19 cellular contexts compared by ENCODE assay signal in the genomic region with DNA sequence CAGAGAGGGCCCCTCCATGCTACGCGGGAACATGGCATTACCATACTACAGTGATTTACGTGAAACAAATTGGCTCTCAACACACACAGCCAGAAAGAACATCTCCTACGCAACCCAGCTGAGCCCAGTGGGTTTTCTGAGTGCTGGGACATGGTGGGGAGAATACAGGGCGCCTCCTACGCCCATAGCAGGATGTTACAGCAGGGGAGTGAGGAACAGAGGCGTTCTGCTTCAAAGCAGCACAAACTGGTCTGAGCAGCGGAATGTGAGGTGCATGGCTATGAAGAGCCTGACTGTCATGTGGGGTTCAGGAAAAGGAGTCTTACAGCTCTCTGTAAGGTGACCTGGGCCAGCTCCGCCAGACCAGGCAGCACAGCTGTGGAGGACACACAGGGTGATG.
"Had no signal": no experiment of that assay in that cellular context is flagged by ENCODE, and none has a peak within 500 bp of the region (broad histone marks: within the 10 kb centered on the region; RNA-seq: fewer than 3 reads in every experiment).

No MANE protein-coding gene starts in this region.

- H3K27ac Mint-ChIP-seq: activated CD8-positive, alpha-beta memory T cell treated with anti-CD3 and anti-CD28 coated beads, Interleukin-2, amount 10 ng/mL, durations not matched to agents 7 days and 5 days; activated naive CD4-positive, alpha-beta T cell treated with anti-CD3 and anti-CD28 coated beads, Interleukin-2, amount 10 ng/mL, durations not matched to agents 7 days and 5 days; effector memory CD8-positive, alpha-beta T cell had no signal

- H3K9me3 Mint-ChIP-seq: activated naive CD4-positive, alpha-beta T cell treated with anti-CD3 and anti-CD28 coated beads, Interleukin-2, amount 10 ng/mL, durations not matched to agents 7 days and 5 days; effector memory CD8-positive, alpha-beta T cell; memory B cell had no signal

- H3K27me3 ChIP-seq: ascending aorta, pancreas, vagina had no signal

- H3K4me1 Mint-ChIP-seq: activated CD8-positive, alpha-beta memory T cell treated with anti-CD3 and anti-CD28 coated beads, Interleukin-2, amount 10 ng/mL, durations not matched to agents 7 days and 5 days; activated naive CD4-positive, alpha-beta T cell treated with anti-CD3 and anti-CD28 coated beads, Interleukin-2, amount 10 ng/mL, durations not matched to agents 7 days and 5 days had no signal

- H3K36me3 ChIP-seq: left ventricle myocardium inferior, pancreas, transverse colon, vagina had no signal

- H3K9me3 ChIP-seq: ascending aorta, heart right ventricle, left ventricle myocardium inferior, pancreas, transverse colon, vagina had no signal

- FAIRE-seq: frontal cortex, keratinocyte, pancreas, small intestine had no signal

- H3K36me3 Mint-ChIP-seq: activated CD8-positive, alpha-beta memory T cell treated with anti-CD3 and anti-CD28 coated beads, Interleukin-2, amount 10 ng/mL, durations not matched to agents 7 days and 5 days; activated naive CD4-positive, alpha-beta T cell treated with anti-CD3 and anti-CD28 coated beads, Interleukin-2, amount 10 ng/mL, durations not matched to agents 7 days and 5 days had no signal

- H3K27ac ChIP-seq: ascending aorta, heart right ventricle, left ventricle myocardium inferior, pancreas, transverse colon, vagina had no signal

- DNase-seq: activated CD4-positive, alpha-beta T cell treated with anti-CD3 and anti-CD28 coated beads for 1 hour; activated CD4-positive, alpha-beta T cell treated with anti-CD3 and anti-CD28 coated beads, Interleukin-2, amount 50 U/mL, for 4 hours; activated CD8-positive, alpha-beta memory T cell treated with anti-CD3 and anti-CD28 coated beads, Interleukin-2, amount 10 ng/mL, durations not matched to agents 7 days and 5 days; activated naive CD4-positive, alpha-beta T cell treated with anti-CD3 and anti-CD28 coated beads, Interleukin-2, amount 10 ng/mL, durations not matched to agents 7 days and 5 days; activated T-cell treated with anti-CD3 and anti-CD28 coated beads, Interleukin-2, amount 50 U/mL, for 1 hour; dermis blood vessel endothelial cell; effector memory CD8-positive, alpha-beta T cell; heart right ventricle; left ventricle myocardium inferior; pancreas; small intestine; stimulated activated CD4-positive, alpha-beta T cell treated with anti-CD3 and anti-CD28 coated beads, Interleukin-4, amount 100 ng/mL, for 24 hours; stimulated activated naive CD8-positive, alpha-beta T cell treated with anti-CD3 and anti-CD28 coated beads, Interleukin-15, Interleukin-2, amounts not matched to agents 100 U/mL and 50 U/mL, for 24 hours; transverse colon had no signal

- H3K4me3 Mint-ChIP-seq: activated CD8-positive, alpha-beta memory T cell treated with anti-CD3 and anti-CD28 coated beads, Interleukin-2, amount 10 ng/mL, durations not matched to agents 7 days and 5 days; activated naive CD4-positive, alpha-beta T cell treated with anti-CD3 and anti-CD28 coated beads, Interleukin-2, amount 10 ng/mL, durations not matched to agents 7 days and 5 days; effector memory CD8-positive, alpha-beta T cell; memory B cell had no signal

- H3K27me3 Mint-ChIP-seq: memory B cell had no signal

- H3K4me3 ChIP-seq: ascending aorta, heart right ventricle, left ventricle myocardium inferior, pancreas, transverse colon, vagina had no signal

- H3K4me1 ChIP-seq: ascending aorta, pancreas, transverse colon, vagina had no signal

- ATAC-seq: activated CD8-positive, alpha-beta memory T cell treated with anti-CD3 and anti-CD28 coated beads, Interleukin-2, amount 10 ng/mL, durations not matched to agents 7 days and 5 days; effector memory CD8-positive, alpha-beta T cell; heart right ventricle; pancreas; stimulated activated naive CD8-positive, alpha-beta T cell treated with anti-CD3 and anti-CD28 coated beads, Interleukin-15, Interleukin-2, amounts not matched to agents 100 U/mL and 50 U/mL, for 24 hours had no signal
